1 cellular context compared by ENCODE assay signal in genomic region chr2:219289195-219289536, GRCh38.
TF ChIP-seq lines count a peak whose summit lies in the region.

No MANE protein-coding gene starts in this region.

TF ChIP-seq in HepG2, 621 proteins besides CTCF, POLR2A, EP300 and RAD21:
- TF ChIP-seq, protein P1, sequence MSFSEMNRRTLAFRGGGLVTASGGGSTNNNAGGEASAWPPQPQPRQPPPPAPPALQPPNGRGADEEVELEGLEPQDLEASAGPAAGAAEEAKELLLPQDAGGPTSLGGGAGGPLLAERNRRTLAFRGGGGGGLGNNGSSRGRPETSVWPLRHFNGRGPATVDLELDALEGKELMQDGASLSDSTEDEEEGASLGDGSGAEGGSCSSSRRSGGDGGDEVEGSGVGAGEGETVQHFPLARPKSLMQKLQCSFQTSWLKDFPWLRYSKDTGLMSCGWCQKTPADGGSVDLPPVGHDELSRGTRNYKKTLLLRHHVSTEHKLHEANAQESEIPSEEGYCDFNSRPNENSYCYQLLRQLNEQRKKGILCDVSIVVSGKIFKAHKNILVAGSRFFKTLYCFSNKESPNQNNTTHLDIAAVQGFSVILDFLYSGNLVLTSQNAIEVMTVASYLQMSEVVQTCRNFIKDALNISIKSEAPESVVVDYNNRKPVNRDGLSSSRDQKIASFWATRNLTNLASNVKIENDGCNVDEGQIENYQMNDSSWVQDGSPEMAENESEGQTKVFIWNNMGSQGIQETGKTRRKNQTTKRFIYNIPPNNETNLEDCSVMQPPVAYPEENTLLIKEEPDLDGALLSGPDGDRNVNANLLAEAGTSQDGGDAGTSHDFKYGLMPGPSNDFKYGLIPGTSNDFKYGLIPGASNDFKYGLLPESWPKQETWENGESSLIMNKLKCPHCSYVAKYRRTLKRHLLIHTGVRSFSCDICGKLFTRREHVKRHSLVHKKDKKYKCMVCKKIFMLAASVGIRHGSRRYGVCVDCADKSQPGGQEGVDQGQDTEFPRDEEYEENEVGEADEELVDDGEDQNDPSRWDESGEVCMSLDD (CRISPR knock-in tag; IDR thresholded peaks at IDR 0.05; ENCODE audit: borderline replicate concordance): no peak
- TF ChIP-seq ZNF337 (CRISPR knock-in tag; IDR thresholded peaks at IDR 0.05; ENCODE audit: borderline replicate concordance, low read depth) (no peak), NBN (conservative IDR thresholded peaks at IDR 0.05) (no peak), ZNF552 (CRISPR knock-in tag; IDR thresholded peaks at IDR 0.05; ENCODE audit: borderline replicate concordance) (no peak), ZNF570 (CRISPR knock-in tag; IDR thresholded peaks at IDR 0.05; ENCODE audit: borderline replicate concordance) (no peak), RFXAP (CRISPR knock-in tag; IDR thresholded peaks at IDR 0.05; ENCODE audit: borderline replicate concordance) (no peak), ZNF460 (CRISPR knock-in tag; IDR thresholded peaks at IDR 0.05; ENCODE audit: borderline replicate concordance) (no peak), CHD4 (IDR thresholded peaks at IDR 0.05; ENCODE audit: borderline replicate concordance, low read length) (0 out of 2 replicates have a peak, but pooled peaks have one; percentile 47), PRPF4 (IDR thresholded peaks at IDR 0.05; ENCODE audit: low read depth, low read length, poor library complexity, severe bottlenecking) (no peak), GLI4 (CRISPR knock-in tag; IDR thresholded peaks at IDR 0.05; ENCODE audit: borderline replicate concordance) (no peak), ZNF615 (CRISPR knock-in tag; IDR thresholded peaks at IDR 0.05; ENCODE audit: borderline replicate concordance) (no peak), RBAK (CRISPR knock-in tag; IDR thresholded peaks at IDR 0.05) (no peak), ZMYM3 (CRISPR knock-in tag; IDR thresholded peaks at IDR 0.05) (peak; percentile 84), HIVEP1 (CRISPR knock-in tag; IDR thresholded peaks at IDR 0.05) (no peak), ZNF205 (CRISPR knock-in tag; IDR thresholded peaks at IDR 0.05) (peak; percentile 85), TEAD3 (CRISPR knock-in tag; optimal IDR thresholded peaks at IDR 0.05; ENCODE audit: borderline replicate concordance) (no peak), BRCA1 (CRISPR knock-in tag; IDR thresholded peaks at IDR 0.05) (no peak), SKIL (CRISPR knock-in tag; IDR thresholded peaks at IDR 0.05; ENCODE audit: borderline replicate concordance) (no peak), NFATC3 (CRISPR knock-in tag; IDR thresholded peaks at IDR 0.05) (0 out of 2 replicates have a peak, but pooled peaks have one; percentile 32), SRSF1 (optimal IDR thresholded peaks at IDR 0.05; ENCODE audit: low read depth, low read length) (no peak), ZNF562 (CRISPR knock-in tag; IDR thresholded peaks at IDR 0.05; ENCODE audit: borderline replicate concordance) (no peak), ZNF629 (CRISPR knock-in tag; conservative IDR thresholded peaks at IDR 0.05) (peak; percentile 96)
- TF ChIP-seq, protein P2, sequence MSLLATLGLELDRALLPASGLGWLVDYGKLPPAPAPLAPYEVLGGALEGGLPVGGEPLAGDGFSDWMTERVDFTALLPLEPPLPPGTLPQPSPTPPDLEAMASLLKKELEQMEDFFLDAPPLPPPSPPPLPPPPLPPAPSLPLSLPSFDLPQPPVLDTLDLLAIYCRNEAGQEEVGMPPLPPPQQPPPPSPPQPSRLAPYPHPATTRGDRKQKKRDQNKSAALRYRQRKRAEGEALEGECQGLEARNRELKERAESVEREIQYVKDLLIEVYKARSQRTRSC (CRISPR knock-in tag; IDR thresholded peaks at IDR 0.05; ENCODE audit: low read depth): no peak
- TF ChIP-seq, protein P3, sequence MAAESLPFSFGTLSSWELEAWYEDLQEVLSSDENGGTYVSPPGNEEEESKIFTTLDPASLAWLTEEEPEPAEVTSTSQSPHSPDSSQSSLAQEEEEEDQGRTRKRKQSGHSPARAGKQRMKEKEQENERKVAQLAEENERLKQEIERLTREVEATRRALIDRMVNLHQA (CRISPR knock-in tag; IDR thresholded peaks at IDR 0.05): no peak
- TF ChIP-seq, protein P4, sequence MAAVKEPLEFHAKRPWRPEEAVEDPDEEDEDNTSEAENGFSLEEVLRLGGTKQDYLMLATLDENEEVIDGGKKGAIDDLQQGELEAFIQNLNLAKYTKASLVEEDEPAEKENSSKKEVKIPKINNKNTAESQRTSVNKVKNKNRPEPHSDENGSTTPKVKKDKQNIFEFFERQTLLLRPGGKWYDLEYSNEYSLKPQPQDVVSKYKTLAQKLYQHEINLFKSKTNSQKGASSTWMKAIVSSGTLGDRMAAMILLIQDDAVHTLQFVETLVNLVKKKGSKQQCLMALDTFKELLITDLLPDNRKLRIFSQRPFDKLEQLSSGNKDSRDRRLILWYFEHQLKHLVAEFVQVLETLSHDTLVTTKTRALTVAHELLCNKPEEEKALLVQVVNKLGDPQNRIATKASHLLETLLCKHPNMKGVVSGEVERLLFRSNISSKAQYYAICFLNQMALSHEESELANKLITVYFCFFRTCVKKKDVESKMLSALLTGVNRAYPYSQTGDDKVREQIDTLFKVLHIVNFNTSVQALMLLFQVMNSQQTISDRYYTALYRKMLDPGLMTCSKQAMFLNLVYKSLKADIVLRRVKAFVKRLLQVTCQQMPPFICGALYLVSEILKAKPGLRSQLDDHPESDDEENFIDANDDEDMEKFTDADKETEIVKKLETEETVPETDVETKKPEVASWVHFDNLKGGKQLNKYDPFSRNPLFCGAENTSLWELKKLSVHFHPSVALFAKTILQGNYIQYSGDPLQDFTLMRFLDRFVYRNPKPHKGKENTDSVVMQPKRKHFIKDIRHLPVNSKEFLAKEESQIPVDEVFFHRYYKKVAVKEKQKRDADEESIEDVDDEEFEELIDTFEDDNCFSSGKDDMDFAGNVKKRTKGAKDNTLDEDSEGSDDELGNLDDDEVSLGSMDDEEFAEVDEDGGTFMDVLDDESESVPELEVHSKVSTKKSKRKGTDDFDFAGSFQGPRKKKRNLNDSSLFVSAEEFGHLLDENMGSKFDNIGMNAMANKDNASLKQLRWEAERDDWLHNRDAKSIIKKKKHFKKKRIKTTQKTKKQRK (IDR thresholded peaks at IDR 0.05; ENCODE audit: low read length): no peak
